ENCODE assay signal across 17 cellular contexts in the genomic region with DNA sequence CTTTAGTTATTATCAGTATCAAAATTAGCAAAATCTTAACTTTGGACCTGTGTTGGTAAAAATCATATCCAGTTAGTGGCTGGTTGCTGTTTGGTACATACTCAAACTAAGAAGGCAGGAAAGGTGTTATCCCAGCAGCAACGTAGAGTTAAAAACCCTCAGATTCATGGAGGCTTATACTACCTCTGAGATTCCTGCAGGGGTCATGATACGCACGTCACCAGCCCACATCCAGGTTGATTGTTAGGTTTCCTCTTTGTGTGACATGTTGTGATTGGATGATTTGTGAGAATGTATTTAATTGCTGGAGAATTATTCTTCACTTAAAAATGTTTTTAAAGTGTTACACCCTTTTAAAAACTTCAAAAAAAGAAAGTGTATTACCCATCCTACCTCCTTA.
DNase-seq lines count a peak whose midpoint lies in the region; ATAC-seq and TF ChIP-seq lines count a peak whose summit lies in the region.
"Had no signal": no experiment of that assay in that cellular context is flagged by ENCODE, and none has a peak within 500 bp of the region (broad histone marks: within the 10 kb centered on the region; RNA-seq: fewer than 3 reads in every experiment).

No MANE protein-coding gene starts in this region.

- H3K4me3 ChIP-seq in GM12875 (ENCODE audit: low read depth, low read length) = no peak overlapping the region
- H3K4me3 ChIP-seq: smooth muscle cell, testis had no signal

- in situ Hi-C loops in SK-MEL-5 (cut with HindIII; ENCODE audit: low pct_unique_long_range_greater_than_20kb, low sequenced_read_pairs) = no loop called here

- TF ChIP-seq CTCF in GM12875 (IDR thresholded peaks at IDR 0.05; ENCODE audit: borderline replicate concordance, insufficient read depth, low read depth, low read length) = 0 out of 2 replicates have a peak, but pooled peaks have one; percentile 14

- no peak for ATAC-seq in GM19324 (IDR thresholded peaks at IDR 0.05; ENCODE audit: low FRiP score, unreplicated experiment)

- DNase-seq in ELF-1 (ENCODE audit: low read depth, low spot score) = peak; percentile 15
- peak; percentile 9 for DNase-seq in SK-MEL-5 (ENCODE audit: low read depth, low spot score)
- DNase-seq in iPS-NIHi11 (ENCODE audit: low spot score) = peak; percentile 46
- DNase-seq in SHP77 treated with DMSO at 0.1 percent for 48 hours (lab: John Stamatoyannopoulos, UW) = no peak
- DNase-seq in T-helper 9 cell = no peak
- DNase-seq: activated CD4-positive, alpha-beta memory T cell treated with anti-CD3 and anti-CD28 coated beads for 36 hours; activated naive CD4-positive, alpha-beta T cell treated with anti-CD3 and anti-CD28 coated beads for 36 hours; activated T-cell treated with anti-CD3 and anti-CD28 coated beads, Interleukin-2, amount 50 U/mL, for 1 hour; aorta; DMS153; naive B cell; NCI-H2029 treated with DMSO at 0.1 percent for 48 hours; NCI-H69; testis had no signal

Comparison
In these comparisons a context has a peak if more than half of its experiments do, and no peak if none do; other contexts are left out.
1. DNase-seq: peak in ELF-1 (single experiment), SK-MEL-5 (single experiment) and iPS-NIHi11 (single experiment); none in SHP77 treated with DMSO at 0.1 percent for 48 hours (single experiment) and T-helper 9 cell (single experiment).